In the genomic region with DNA sequence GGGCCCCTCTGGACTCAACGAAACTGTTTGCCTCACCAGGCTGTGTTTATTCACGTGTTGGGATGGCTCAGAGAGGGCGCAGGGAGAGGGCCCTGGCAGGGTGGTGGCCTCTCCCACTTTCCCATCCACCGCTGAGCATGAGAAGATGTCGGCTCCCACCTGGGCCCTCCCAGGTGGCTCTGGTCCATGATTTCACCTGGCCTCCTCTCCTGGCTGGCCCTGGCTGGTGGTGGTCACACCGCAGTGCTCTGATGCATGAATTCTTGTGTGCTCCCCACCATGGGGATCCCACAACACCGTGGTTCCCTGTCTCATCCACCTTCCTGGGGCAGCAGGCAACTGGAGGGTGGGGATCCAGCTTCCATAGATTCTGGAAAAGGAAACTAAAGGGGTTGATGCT, we compare ENCODE assay signal across 27 cellular contexts.
"Had no signal": no experiment of that assay in that cellular context is flagged by ENCODE, and none has a peak within 500 bp of the region (broad histone marks: within the 10 kb centered on the region; RNA-seq: fewer than 3 reads in every experiment).

No MANE protein-coding gene starts in this region.

- H3K27me3 ChIP-seq: SJCRH30 had no signal

- H3K4me3 ChIP-seq: PC-9, SJCRH30, SK-N-MC had no signal

- H3K36me3 ChIP-seq: SJCRH30 had no signal

- DNase-seq: Karpas-422, MM.1S, MV-4-11, NCI-H1092, NCI-H1105, NCI-H1417 treated with DMSO at 0.1 percent for 48 hours, NCI-H1436 treated with DMSO at 0.1 percent for 48 hours, NCI-H1694 treated with DMSO at 0.1 percent for 48 hours, NCI-H187 treated with DMSO at 0.1 percent for 48 hours, NCI-H2029, NCI-H2081, NCI-H345, NCI-H510A treated with DMSO at 0.1 percent for 48 hours, NCI-H524 treated with DMSO at 0.1 percent for 48 hours, NCI-H526 treated with DMSO at 0.1 percent for 48 hours, NCI-H748 treated with DMSO at 0.1 percent for 48 hours, NCI-H82, PC-9, SHP77, SIG-M5, SJCRH30 had no signal

- ATAC-seq: Panc1, Right ventricle myocardium inferior, SK-N-SH treated with all-trans-retinoic acid at 6 μM for 48 hours had no signal

- H3K27ac ChIP-seq: KMS-11, PC-9, RWPE1, SJCRH30, SK-N-MC had no signal

- H3K4me2 ChIP-seq: KMS-11, PC-9 had no signal

- H2AFZ ChIP-seq: PC-9 had no signal

- H3K9me3 ChIP-seq: SJCRH30 had no signal

- H3K9ac ChIP-seq: KMS-11 had no signal

- H3K4me1 ChIP-seq: SJCRH30 had no signal
